Comparison of ENCODE assay signal across 24 cellular contexts in the genomic region with DNA sequence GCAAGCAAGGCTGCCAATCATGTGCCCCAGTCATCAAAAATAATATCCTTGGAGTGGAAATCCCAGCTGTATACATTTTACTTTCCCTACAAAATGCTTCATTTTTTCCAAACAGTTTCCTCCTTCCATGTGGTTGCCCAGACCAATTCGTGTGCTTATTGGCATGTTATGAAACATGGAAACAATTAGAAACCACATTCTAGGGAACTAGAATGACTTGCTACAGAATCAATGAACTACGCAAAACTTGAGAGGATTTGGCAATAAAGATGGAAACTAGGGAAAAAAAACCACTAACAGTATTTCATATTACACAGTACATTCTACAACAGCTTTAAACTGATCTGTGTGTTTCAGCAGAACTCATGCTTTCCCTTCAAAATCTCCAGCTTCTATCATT.
A peak's percentile ranks its signal among the peaks of the same experiment; 100 is the strongest.
DNase-seq lines count a peak whose midpoint lies in the region; ATAC-seq and TF ChIP-seq lines count a peak whose summit lies in the region.
"Had no signal": no experiment of that assay in that cellular context is flagged by ENCODE, and none has a peak within 500 bp of the region (broad histone marks: within the 10 kb centered on the region; RNA-seq: fewer than 3 reads in every experiment).

No MANE protein-coding gene starts in this region.

- ATAC-seq in GM19395 (IDR thresholded peaks at IDR 0.05; ENCODE audit: unreplicated experiment) (no peak), GM21825 (IDR thresholded peaks at IDR 0.05; ENCODE audit: unreplicated experiment) (no peak)
- ATAC-seq: A549, PC-3 had no signal

- no peaks in the 10 kb centered on the region for H3K36me3 ChIP-seq in Caco-2 (ENCODE audit: control insufficient read depth, insufficient read depth, low read length)
- H3K36me3 ChIP-seq: BLaER1, MG63 had no signal

- intact Hi-C loops in Caco-2 (cut with micrococcal nuclease; ENCODE audit: unreplicated experiment), result loop anchor here (5.0 to 10.0 kb wide), 6 partner anchors 162 to 587 kb away; partner anchors contain the start of gene DMAC1
- intact Hi-C loops in activated CD4-positive, alpha-beta memory T cell treated with anti-CD3 and anti-CD28 coated beads for 36 hours (cut with micrococcal nuclease), result no loop called here

- H3K27me3 Mint-ChIP-seq in Caco-2 (ENCODE audit: insufficient read depth, unreplicated experiment), result no peaks in the 10 kb centered on the region
- peaks cover 1% of the 10 kb centered on the region for H3K27me3 Mint-ChIP-seq in activated CD4-positive, alpha-beta memory T cell treated with anti-CD3 and anti-CD28 coated beads for 36 hours
- H3K27me3 Mint-ChIP-seq: CD4-positive, alpha-beta memory T cell had no signal

- peaks cover 4% of the 10 kb centered on the region for H3K36me3 Mint-ChIP-seq in Caco-2 (ENCODE audit: insufficient read depth, unreplicated experiment)
- no peaks in the 10 kb centered on the region for H3K36me3 Mint-ChIP-seq in activated CD4-positive, alpha-beta memory T cell treated with anti-CD3 and anti-CD28 coated beads for 36 hours
- H3K36me3 Mint-ChIP-seq: CD4-positive, alpha-beta memory T cell had no signal

- H3K27me3 ChIP-seq in Caco-2 (replicated peaks; ENCODE audit: control insufficient read depth, insufficient read depth, low read length), result no peaks in the 10 kb centered on the region
- H3K27me3 ChIP-seq: BLaER1, MG63 had no signal

- H3K4me3 ChIP-seq in AG09309 (ENCODE audit: control insufficient read depth, low read depth, low read length), result no peak overlapping the region
- H3K4me3 ChIP-seq in Caco-2 (ENCODE audit: low read depth, low read length), result no peak overlapping the region
- H3K4me3 ChIP-seq: A549, BLaER1, GM23248, MG63 had no signal

- peak overlapping the region; percentile 18 for H3K4me3 Mint-ChIP-seq in Caco-2 (ENCODE audit: unreplicated experiment)
- H3K4me3 Mint-ChIP-seq in activated CD4-positive, alpha-beta memory T cell treated with anti-CD3 and anti-CD28 coated beads for 36 hours, result no peak overlapping the region
- H3K4me3 Mint-ChIP-seq: CD4-positive, alpha-beta memory T cell; H9; HFFc6 had no signal

- H3K9me3 ChIP-seq in Caco-2, result no peaks in the 10 kb centered on the region
- H3K9me3 ChIP-seq: A549, BLaER1, MG63 had no signal

- peaks cover 22% of the 10 kb centered on the region for H3K4me1 Mint-ChIP-seq in Caco-2 (ENCODE audit: low read depth, unreplicated experiment)
- no peaks in the 10 kb centered on the region for H3K4me1 Mint-ChIP-seq in activated CD4-positive, alpha-beta memory T cell treated with anti-CD3 and anti-CD28 coated beads for 36 hours (ENCODE audit: low read depth)
- H3K4me1 Mint-ChIP-seq: CD4-positive, alpha-beta memory T cell had no signal

- CTCF ChIA-PET in Caco-2 (lab: Charles Lee), result no interaction called here
- CTCF ChIA-PET in activated CD4-positive, alpha-beta memory T cell treated with anti-CD3 and anti-CD28 coated beads for 36 hours (lab: Charles Lee), result no interaction called here

- peaks cover 59% of the 10 kb centered on the region for H3K4me1 ChIP-seq in Caco-2
- H3K4me1 ChIP-seq: A549, BLaER1 had no signal

- no TSS peak for BruUV-seq in Caco-2 (replicated peaks; lab: Mats Ljungman, UMichigan)

- POLR2A ChIA-PET in Caco-2 (lab: Charles Lee), result no interaction called here
- POLR2A ChIA-PET in activated CD4-positive, alpha-beta memory T cell treated with anti-CD3 and anti-CD28 coated beads for 36 hours (lab: Charles Lee), result no interaction called here

- peak; percentile 16 for DNase-seq in AG09309 (ENCODE audit: low read depth)
- DNase-seq in Caco-2, result no peak
- DNase-seq in fibroblast of gingiva (ENCODE audit: low read depth), result peak; percentile 78
- DNase-seq in glomerular visceral epithelial cell (ENCODE audit: extremely low spot score), result peak; percentile 32
- DNase-seq in 8988T, result no peak
- no peak for DNase-seq in activated CD4-positive, alpha-beta memory T cell treated with anti-CD3 and anti-CD28 coated beads for 36 hours
- DNase-seq: CD4-positive, alpha-beta memory T cell; DMS153; GM23248; H9; HFFc6; MG63; NCI-H1105 treated with DMSO at 0.1 percent for 48 hours; NCI-H2081; NCI-H2171; NCI-H345; NCI-H524; NCI-H774; PC-3; Right ventricle myocardium superior had no signal

- peaks cover 12% of the 10 kb centered on the region for H3K9me3 Mint-ChIP-seq in Caco-2 (ENCODE audit: unreplicated experiment)
- H3K9me3 Mint-ChIP-seq in activated CD4-positive, alpha-beta memory T cell treated with anti-CD3 and anti-CD28 coated beads for 36 hours, result no peaks in the 10 kb centered on the region
- H3K9me3 Mint-ChIP-seq: CD4-positive, alpha-beta memory T cell; H9 had no signal

- no peak for TF ChIP-seq CTCF in AG09309 (IDR thresholded peaks at IDR 0.05; ENCODE audit: control insufficient read depth, insufficient read depth, low read depth, low read length, missing control alignments)
- no peak for TF ChIP-seq CTCF in Caco-2 (IDR thresholded peaks at IDR 0.05; ENCODE audit: insufficient read depth in 1 of 2, low read depth in 1 of 2, low read length in 1 of 2, severe bottlenecking in 1 of 2, unreplicated experiment in 1 of 2)

- H3K27ac Mint-ChIP-seq in Caco-2 (ENCODE audit: unreplicated experiment), result peak overlapping the region; percentile 90
- H3K27ac Mint-ChIP-seq in activated CD4-positive, alpha-beta memory T cell treated with anti-CD3 and anti-CD28 coated beads for 36 hours, result no peak overlapping the region
- H3K27ac Mint-ChIP-seq: CD4-positive, alpha-beta memory T cell; H9; HFFc6 had no signal

Comparison
In these comparisons a context has a peak if more than half of its experiments do, and no peak if none do; other contexts are left out.
1. DNase-seq: peak in AG09309 (single experiment), fibroblast of gingiva (single experiment) and glomerular visceral epithelial cell (single experiment); none in Caco-2 (0 of 2), 8988T (single experiment) and activated CD4-positive, alpha-beta memory T cell treated with anti-CD3 and anti-CD28 coated beads for 36 hours (single experiment).